3 cellular contexts compared by ENCODE assay signal in the genomic region with DNA sequence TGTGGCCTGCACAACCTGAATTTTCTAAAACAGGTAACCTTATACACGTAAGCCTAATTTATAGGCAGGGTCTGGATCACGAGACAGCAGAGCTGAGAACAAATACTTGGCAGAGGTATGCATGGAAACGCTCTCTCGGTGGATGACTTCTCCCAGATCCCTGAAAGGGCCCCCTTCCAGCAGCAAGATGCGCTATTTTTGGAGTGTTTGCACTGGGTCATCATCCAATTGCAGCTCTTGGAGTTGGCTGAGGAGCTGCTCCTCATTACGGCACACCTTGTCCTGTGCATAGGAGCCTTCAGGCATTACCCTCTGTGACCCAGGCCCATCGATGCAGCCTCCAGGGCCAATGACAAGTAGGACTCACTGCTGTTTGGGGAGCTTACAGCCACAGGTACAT. TPM values are rescaled to one million over a fixed set of nuclear protein-coding genes. Genes with fewer than 3 reads are reported as not detected.
"Had no signal": no experiment of that assay in that cellular context is flagged by ENCODE, and none has a peak within 500 bp of the region (broad histone marks: within the 10 kb centered on the region; RNA-seq: fewer than 3 reads in every experiment).

No MANE protein-coding gene starts in this region.

RNA-seq across cellular contexts. Expression of gene TBC1D26, which starts 38.6 kb away (rescaled TPM):
- total RNA-seq: LHCN-M2, M059J, MCF 10A had no signal
